Comparison of ENCODE assay signal across 8 cellular contexts in genomic region chr15:75646944-75647364, GRCh38. TPM values are rescaled to one million over a fixed set of nuclear protein-coding genes. Genes with fewer than 3 reads are reported as not detected.
DNase-seq lines count a peak whose midpoint lies in the region; ATAC-seq, FAIRE-seq and TF ChIP-seq lines count a peak whose summit lies in the region.

No MANE protein-coding gene starts in this region.

- BruUV-seq in K562 (replicated peaks; lab: Mats Ljungman, UMichigan): no TSS peak

- TF ChIP-seq CTCF in K562 (IDR thresholded peaks at IDR 0.05 in 2 of 3, conservative IDR thresholded peaks at IDR 0.05 in 1 of 3; ENCODE audit: insufficient read depth in 2 of 3, low read depth in 1 of 3, low read length in 3 of 3): no peak
- TF ChIP-seq CTCF in left lung (IDR thresholded peaks at IDR 0.05): no peak

- H3K36me3 Mint-ChIP-seq in CD8-positive, alpha-beta memory T cell: peaks cover 0 to 7% (median 0%) of the 10 kb centered on the region in 3 donors

- WGBS in K562 (ENCODE audit: insufficient coverage, low coverage, missing lambda C conversion rate): 6% methylated on average over 22 of the region's 26 CpGs

- peak; percentile 3 for ATAC-seq in K562
- peak; percentile 26 for ATAC-seq in left lung
- ATAC-seq in GM21423 (IDR thresholded peaks at IDR 0.05; ENCODE audit: unreplicated experiment): no peak

- H2AFZ ChIP-seq in K562 (ENCODE audit: low read depth, low read length): peak overlapping the region; percentile 98

- peak overlapping the region; percentile 86 to 97 for H3K9ac ChIP-seq in K562 (ENCODE audit: insufficient read depth in 1 of 2, low read depth in 2 of 2, low read length in 2 of 2)
- peak overlapping the region; percentile 79 to 94 (median 87) for H3K9ac ChIP-seq in subcutaneous abdominal adipose tissue (ENCODE audit: low read length in 5 of 5)

- no peaks in the 10 kb centered on the region for H3K27me3 Mint-ChIP-seq in CD8-positive, alpha-beta memory T cell

- peak; percentile 15 for FAIRE-seq in K562 (lab: Jason Lieb, UNC)

- peaks cover 52% of the 10 kb centered on the region for H3K79me2 ChIP-seq in K562 (ENCODE audit: control insufficient read depth, insufficient read depth, low read length)

- no peaks in the 10 kb centered on the region for H3K9me1 ChIP-seq in K562 (ENCODE audit: control insufficient read depth, insufficient read depth, low read length)

- H3K27ac ChIP-seq in CD8-positive, alpha-beta memory T cell (ENCODE audit: low read depth, low read length): peak overlapping the region; percentile 70
- H3K27ac ChIP-seq in K562 (ENCODE audit: extremely low read depth, low read depth, low read length): peak overlapping the region; percentile 81
- peak overlapping the region; percentile 92 to 96 for H3K27ac ChIP-seq in left lung
- peak overlapping the region; percentile 96 for H3K27ac ChIP-seq in subcutaneous abdominal adipose tissue (ENCODE audit: low read depth, low read length)

- peak overlapping the region in 6 of 8 donors; percentile 55 to 89 (median 75) for H3K27ac Mint-ChIP-seq in CD8-positive, alpha-beta memory T cell

- no peaks in the 10 kb centered on the region for H3K9me3 ChIP-seq in CD8-positive, alpha-beta memory T cell (ENCODE audit: low read length)
- H3K9me3 ChIP-seq in K562 (replicated peaks; ENCODE audit: control insufficient read depth, insufficient read depth, low read depth, low read length): no peaks in the 10 kb centered on the region
- H3K9me3 ChIP-seq in left lung: no peaks in the 10 kb centered on the region
- H3K9me3 ChIP-seq in subcutaneous abdominal adipose tissue (ENCODE audit: control insufficient read depth in 5 of 5, low read length in 5 of 5): no peaks in the 10 kb centered on the region

- peak overlapping the region; percentile 96 for H3K4me2 ChIP-seq in K562 (ENCODE audit: insufficient read depth, low read length)

- no peak for DNase-seq in CD8-positive, alpha-beta memory T cell
- DNase-seq in KBM-7: peak; percentile 52
- peak in 2 of 4 experiments; percentile 34 to 38 for DNase-seq in K562 (ENCODE audit: extremely low read depth in 1 of 4, low spot score in 3 of 4)
- DNase-seq in left lung: peak in 1 of 2 donors; percentile 80
- DNase-seq in NAMALWA (ENCODE audit: low spot score): no peak
- DNase-seq in ureter (ENCODE audit: low spot score): no peak

- POLR2A ChIA-PET in CD8-positive, alpha-beta memory T cell (lab: Charles Lee): interaction anchor here (0.8 to 2.4 kb wide), 7 partner anchors 9 to 279 kb away, joined by 3 to 19 read pairs (median 7); partner anchors contain the start of genes MAN2C1, SIN3A and SNUPN
- POLR2A ChIA-PET in K562 (lab: Yijun Ruan, JAX): interaction anchor here (0.6 to 1.9 kb wide), 6 partner anchors 13 to 186 kb away, joined by 3 to 16 read pairs (median 4); partner anchors contain the start of genes PTPN9 and SNUPN

- CTCF ChIA-PET in CD8-positive, alpha-beta memory T cell (lab: Charles Lee): interaction anchor here (0.7 to 3.1 kb wide), 10 partner anchors 38 to 279 kb away, joined by 3 to 22 read pairs (median 4); partner anchors contain the start of genes MAN2C1 and UBE2Q2
- CTCF ChIA-PET in K562 (lab: Yijun Ruan, JAX; ENCODE audit: low intra/inter-chr PET ratio): no interaction called here

- intact Hi-C loops in K562 (cut with micrococcal nuclease): no loop called here
- intact Hi-C loops in left lung (cut with DNase I): no loop called here

- peaks cover 19% of the 10 kb centered on the region for H3K4me1 ChIP-seq in CD8-positive, alpha-beta memory T cell (ENCODE audit: insufficient read depth, low read length)
- H3K4me1 ChIP-seq in K562 (replicated peaks in 1 of 2; ENCODE audit: control insufficient read depth in 2 of 2, insufficient read depth in 2 of 2, low read length in 2 of 2) (peaks cover 42 to 53% of the 10 kb centered on the region in 2 experiments), left lung (peaks cover 39 to 44% of the 10 kb centered on the region in 2 donors), subcutaneous abdominal adipose tissue (ENCODE audit: control insufficient read depth in 5 of 5, insufficient read depth in 5 of 5, low read length in 5 of 5) (peaks cover 36 to 57% (median 49%) of the 10 kb centered on the region in 5 donors)

- H3K36me3 ChIP-seq in CD8-positive, alpha-beta memory T cell (ENCODE audit: insufficient read depth, low read length): no peaks in the 10 kb centered on the region
- H3K36me3 ChIP-seq in K562 (ENCODE audit: control insufficient read depth, insufficient read depth, low read length): peaks cover 15% of the 10 kb centered on the region; the same call in 2 of the 3 replicates
- H3K36me3 ChIP-seq in left lung: peaks cover 0 to 11% of the 10 kb centered on the region in 2 donors
- H3K36me3 ChIP-seq in subcutaneous abdominal adipose tissue (ENCODE audit: control insufficient read depth in 5 of 5, insufficient read depth in 5 of 5, low read length in 5 of 5): peaks cover 0 to 14% (median 8%) of the 10 kb centered on the region in 5 donors

- no peak for TF ChIP-seq EP300 in K562 (IDR thresholded peaks at IDR 0.05; ENCODE audit: low read length)

- TF ChIP-seq POLR2A in K562 (conservative IDR thresholded peaks at IDR 0.05): no peak

- peaks cover 36 to 55% (median 38%) of the 10 kb centered on the region in 3 donors for H3K4me1 Mint-ChIP-seq in CD8-positive, alpha-beta memory T cell

- in situ Hi-C loops in KBM-7 (cut with MboI; ENCODE audit: low pct_unique_long_range_greater_than_20kb, low sequenced_read_pairs) (no loop called here), K562 (cut with MboI) (no loop called here)

- H3K4me3 Mint-ChIP-seq in CD8-positive, alpha-beta memory T cell: peak overlapping the region; percentile 82 to 92 (median 87)

- H3K4me3 ChIP-seq in CD8-positive, alpha-beta memory T cell (ENCODE audit: low read length): peak overlapping the region; percentile 93
- H3K4me3 ChIP-seq in K562: peak overlapping the region; percentile 79
- peak overlapping the region; percentile 73 to 74 for H3K4me3 ChIP-seq in left lung
- peak overlapping the region; percentile 86 to 96 (median 92) for H3K4me3 ChIP-seq in subcutaneous abdominal adipose tissue (ENCODE audit: low read depth in 1 of 5, low read length in 5 of 5)

- no peaks in the 10 kb centered on the region for H3K27me3 ChIP-seq in CD8-positive, alpha-beta memory T cell (ENCODE audit: insufficient read depth, low read length, poor library complexity, severe bottlenecking)
- H3K27me3 ChIP-seq in K562 (ENCODE audit: control insufficient read depth in 2 of 2, insufficient read depth in 2 of 2, low read length in 2 of 2): no peaks in the 10 kb centered on the region
- peaks cover 0 to 24% of the 10 kb centered on the region in 2 donors for H3K27me3 ChIP-seq in left lung
- no peaks in the 10 kb centered on the region for H3K27me3 ChIP-seq in subcutaneous abdominal adipose tissue (ENCODE audit: control insufficient read depth in 5 of 5, insufficient read depth in 4 of 5, low read length in 5 of 5)

- TF ChIP-seq RAD21 in K562 (CRISPR knock-in tag; conservative IDR thresholded peaks at IDR 0.05 in 1 of 2, IDR thresholded peaks at IDR 0.05 in 1 of 2): no peak

- H4K20me1 ChIP-seq in K562 (replicated peaks; ENCODE audit: control insufficient read depth, insufficient read depth, low read length): no peaks in the 10 kb centered on the region

- H3K9me3 Mint-ChIP-seq in CD8-positive, alpha-beta memory T cell: no peaks in the 10 kb centered on the region

RNA-seq across cellular contexts. Expression of gene SNX33, which starts 0.8 kb away (rescaled TPM):
- total RNA-seq in CD8-positive, alpha-beta memory T cell: 1 to 10 TPM; 3.1 to 3.5 TPM
- polyA plus RNA-seq in CD8-positive, alpha-beta memory T cell: 1.1 TPM
- 12.7 and 30.2 TPM in 2 replicates for total RNA-seq in K562 (2011; cell fraction: chromatin; rRNA removed; ENCODE audit: low replicate concordance)
- 20.0 and 22.7 TPM in 2 replicates for total RNA-seq in K562 (2011; cell fraction: nucleolus; rRNA removed)
- total RNA-seq in K562 (2011; cell fraction: nucleoplasm; rRNA removed): 17.2 and 19.9 TPM in 2 replicates
- total RNA-seq in K562 (2014; rRNA removed) (10.0 and 13.0 TPM in 2 replicates), K562 (2014; rRNA removed; fragmentation: Illumina TruSeq; extraction: Trizol) (4.3 and 4.7 TPM in 2 replicates), K562 (2015; rRNA removed; fragmentation: Illumina TruSeq; extraction: Trizol) (8.3 and 8.8 TPM in 2 replicates), K562 (2021) (14.1 and 14.8 TPM in 2 replicates), left lung (10 to 100 TPM; 21.4 to 34.7 TPM), ureter (34.2 TPM)
- polyA plus RNA-seq in K562 (2011; rRNA removed) (7.9 and 8.2 TPM in 2 replicates), K562 (2014; fragmentation: Illumina TruSeq; extraction: Trizol) (10.1 TPM in 2 replicates), K562 (2014; fragmentation: Nextera tagmentation; extraction: Ambion mirVana) (1 to 10 TPM; 1.4 to 1.8 TPM), K562 (2014; rRNA removed) (7.5 and 8.3 TPM in 2 replicates)
- polyA plus RNA-seq in K562 (2011; cell fraction: cytosol; rRNA removed): 9.2 and 11.6 TPM in 2 replicates
- polyA plus RNA-seq in K562 (2011; cell fraction: nucleus; rRNA removed): 16.8 and 25.3 TPM in 2 replicates
- 11.0 and 16.8 TPM in 2 replicates for polyA plus RNA-seq in K562 (2012)
- polyA minus RNA-seq in K562 (2011; rRNA and poly(A)+ RNA removed): 10.9 and 12.8 TPM in 2 replicates
- 11.5 and 12.8 TPM in 2 replicates for polyA minus RNA-seq in K562 (2011; cell fraction: cytosol; rRNA and poly(A)+ RNA removed)
- polyA minus RNA-seq in K562 (2011; cell fraction: nucleus; rRNA and poly(A)+ RNA removed): 10.5 and 12.7 TPM in 2 replicates

RNA-seq across cellular contexts. Expression of gene IMP3, which starts 6.9 kb away (rescaled TPM):
- total RNA-seq in CD8-positive, alpha-beta memory T cell: 100 to 1,000 TPM; 123 to 134 TPM
- 247 TPM for polyA plus RNA-seq in CD8-positive, alpha-beta memory T cell
- total RNA-seq in K562 (2011; cell fraction: chromatin; rRNA removed; ENCODE audit: low replicate concordance): 30.2 and 42.6 TPM in 2 replicates
- total RNA-seq in K562 (2011; cell fraction: nucleolus; rRNA removed): 67.6 and 76.2 TPM in 2 replicates
- 56.2 and 65.3 TPM in 2 replicates for total RNA-seq in K562 (2011; cell fraction: nucleoplasm; rRNA removed)
- total RNA-seq in K562 (2014; rRNA removed) (140 and 159 TPM in 2 replicates), K562 (2014; rRNA removed; fragmentation: Illumina TruSeq; extraction: Trizol) (74.4 and 74.6 TPM in 2 replicates), K562 (2015; rRNA removed; fragmentation: Illumina TruSeq; extraction: Trizol) (87.6 and 93.6 TPM in 2 replicates), K562 (2021) (113 and 124 TPM in 2 replicates), left lung (10 to 100 TPM; 52.8 to 69.9 TPM), ureter (63.9 TPM)
- polyA plus RNA-seq in K562 (2011; rRNA removed) (58.5 and 68.3 TPM in 2 replicates), K562 (2014; fragmentation: Illumina TruSeq; extraction: Trizol) (44.5 and 47.1 TPM in 2 replicates), K562 (2014; fragmentation: Nextera tagmentation; extraction: Ambion mirVana) (10 to 100 TPM; 14.5 to 15.5 TPM), K562 (2014; rRNA removed) (160 and 161 TPM in 2 replicates)
- polyA plus RNA-seq in K562 (2011; cell fraction: cytosol; rRNA removed): 92.2 and 249 TPM in 2 replicates
- polyA plus RNA-seq in K562 (2011; cell fraction: nucleus; rRNA removed): 55.6 and 61.8 TPM in 2 replicates
- 84.1 and 118 TPM in 2 replicates for polyA plus RNA-seq in K562 (2012)
- polyA minus RNA-seq in K562 (2011; rRNA and poly(A)+ RNA removed): 15.4 and 19.4 TPM in 2 replicates
- polyA minus RNA-seq in K562 (2011; cell fraction: cytosol; rRNA and poly(A)+ RNA removed): 32.6 and 34.2 TPM in 2 replicates
- polyA minus RNA-seq in K562 (2011; cell fraction: nucleus; rRNA and poly(A)+ RNA removed): 26.5 and 42.5 TPM in 2 replicates

RNA-seq across cellular contexts. Expression of gene SNUPN, which starts 21.4 kb away (rescaled TPM):
- total RNA-seq in CD8-positive, alpha-beta memory T cell: 10 to 100 TPM; 24.6 to 26.9 TPM
- 37.4 TPM for polyA plus RNA-seq in CD8-positive, alpha-beta memory T cell
- total RNA-seq in K562 (2011; cell fraction: chromatin; rRNA removed; ENCODE audit: low replicate concordance): 34.5 and 36.5 TPM in 2 replicates
- 19.9 and 23.8 TPM in 2 replicates for total RNA-seq in K562 (2011; cell fraction: nucleolus; rRNA removed)
- total RNA-seq in K562 (2011; cell fraction: nucleoplasm; rRNA removed): 23.1 and 26.6 TPM in 2 replicates
- total RNA-seq in K562 (2014; rRNA removed) (32.2 and 33.0 TPM in 2 replicates), K562 (2014; rRNA removed; fragmentation: Illumina TruSeq; extraction: Trizol) (39.5 and 41.6 TPM in 2 replicates), K562 (2015; rRNA removed; fragmentation: Illumina TruSeq; extraction: Trizol) (36.9 and 40.0 TPM in 2 replicates), K562 (2021) (36.6 and 38.3 TPM in 2 replicates), left lung (10 to 100 TPM; 23.6 to 23.8 TPM), ureter (20.8 TPM)
- polyA plus RNA-seq in K562 (2011; rRNA removed) (29.7 and 38.4 TPM in 2 replicates), K562 (2014; fragmentation: Illumina TruSeq; extraction: Trizol) (40.9 and 45.0 TPM in 2 replicates), K562 (2014; fragmentation: Nextera tagmentation; extraction: Ambion mirVana) (10 to 100 TPM; 69.3 to 78.3 TPM), K562 (2014; rRNA removed) (38.0 and 42.5 TPM in 2 replicates)
- 17.4 and 23.6 TPM in 2 replicates for polyA plus RNA-seq in K562 (2011; cell fraction: cytosol; rRNA removed)
- polyA plus RNA-seq in K562 (2011; cell fraction: nucleus; rRNA removed): 17.4 and 19.5 TPM in 2 replicates
- polyA plus RNA-seq in K562 (2012): 29.0 and 35.1 TPM in 2 replicates
- 35.1 and 36.0 TPM in 2 replicates for polyA minus RNA-seq in K562 (2011; rRNA and poly(A)+ RNA removed)
- polyA minus RNA-seq in K562 (2011; cell fraction: cytosol; rRNA and poly(A)+ RNA removed): 16.3 and 20.6 TPM in 2 replicates
- polyA minus RNA-seq in K562 (2011; cell fraction: nucleus; rRNA and poly(A)+ RNA removed): 10.6 and 18.4 TPM in 2 replicates
